Comparison of ENCODE assay signal across 1 cellular context in the genomic region with DNA sequence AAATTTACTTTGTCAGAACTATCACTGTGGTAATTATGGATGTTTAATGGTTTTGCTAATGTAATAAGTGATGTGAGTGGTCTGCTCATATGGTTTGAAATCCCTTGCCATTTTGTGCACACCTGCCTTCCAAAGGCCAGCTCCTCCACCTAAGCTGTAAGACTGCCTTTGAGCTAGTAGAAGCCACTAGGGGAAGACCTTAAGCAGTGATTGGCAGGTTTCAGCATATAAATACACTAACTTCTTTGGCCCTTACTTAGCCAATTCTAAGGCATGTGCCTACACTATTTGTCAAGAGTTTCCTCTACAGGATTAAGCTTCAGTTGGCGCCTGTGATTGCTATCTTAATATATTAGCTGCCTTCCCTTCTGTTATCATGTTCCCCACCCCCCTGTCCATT.
TF ChIP-seq lines count a peak whose summit lies in the region.

No MANE protein-coding gene starts in this region.

TF ChIP-seq in GM23338, 12 proteins besides CTCF, POLR2A, EP300 and RAD21 (continued from another document):
- TF ChIP-seq, protein P1, sequence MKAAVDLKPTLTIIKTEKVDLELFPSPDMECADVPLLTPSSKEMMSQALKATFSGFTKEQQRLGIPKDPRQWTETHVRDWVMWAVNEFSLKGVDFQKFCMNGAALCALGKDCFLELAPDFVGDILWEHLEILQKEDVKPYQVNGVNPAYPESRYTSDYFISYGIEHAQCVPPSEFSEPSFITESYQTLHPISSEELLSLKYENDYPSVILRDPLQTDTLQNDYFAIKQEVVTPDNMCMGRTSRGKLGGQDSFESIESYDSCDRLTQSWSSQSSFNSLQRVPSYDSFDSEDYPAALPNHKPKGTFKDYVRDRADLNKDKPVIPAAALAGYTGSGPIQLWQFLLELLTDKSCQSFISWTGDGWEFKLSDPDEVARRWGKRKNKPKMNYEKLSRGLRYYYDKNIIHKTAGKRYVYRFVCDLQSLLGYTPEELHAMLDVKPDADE (IDR thresholded peaks at IDR 0.05) = no peak
